16 cellular contexts compared by ENCODE assay signal in the genomic region with DNA sequence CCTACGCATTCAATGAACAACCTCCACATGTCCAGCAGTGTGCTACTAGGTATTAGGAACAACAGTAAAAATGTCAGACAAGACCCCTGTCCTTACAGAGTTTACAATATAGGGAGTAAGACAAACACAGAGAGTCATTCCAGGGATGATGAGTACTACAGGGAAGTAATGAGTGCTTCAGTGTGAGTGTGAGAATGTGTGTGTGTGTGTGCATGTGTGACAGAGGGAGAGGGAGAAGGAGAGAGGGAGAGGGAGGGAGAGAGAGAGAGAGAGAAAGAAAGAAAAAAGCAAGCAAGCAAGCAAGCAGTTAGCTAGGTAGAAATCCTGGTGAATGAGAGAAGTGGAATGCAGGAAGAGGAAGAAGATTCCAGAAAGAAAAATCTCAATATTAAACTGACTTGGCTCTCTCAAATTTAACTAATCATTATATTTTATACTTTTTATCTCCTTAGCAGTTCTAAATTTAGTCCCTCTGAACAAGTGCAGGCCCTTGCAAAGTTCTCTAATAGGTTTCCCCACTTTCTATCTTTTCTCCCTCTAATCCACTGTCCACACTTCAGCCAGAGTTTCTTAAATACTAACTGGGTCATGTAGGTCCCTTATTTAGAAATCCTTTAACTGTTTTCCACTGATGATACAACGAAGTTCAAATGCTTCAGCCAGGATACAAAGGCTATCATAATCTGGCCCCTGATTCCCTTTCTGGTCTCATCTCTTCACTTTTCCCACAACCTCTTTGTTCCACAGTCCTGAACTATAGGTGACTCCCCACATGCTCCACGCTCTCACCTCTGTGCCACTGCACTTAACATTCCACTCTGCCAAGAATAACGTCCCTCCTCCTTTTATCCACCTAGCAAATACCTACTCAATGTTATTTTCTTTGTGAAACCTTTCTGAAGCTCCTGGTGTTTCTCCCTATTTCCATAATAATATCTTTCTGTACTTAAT. TPM values are rescaled to one million over a fixed set of nuclear protein-coding genes. Genes with fewer than 3 reads are reported as not detected.
DNase-seq lines count a peak whose midpoint lies in the region; ATAC-seq, FAIRE-seq and TF ChIP-seq lines count a peak whose summit lies in the region.
"Had no signal": no experiment of that assay in that cellular context is flagged by ENCODE, and none has a peak within 500 bp of the region (broad histone marks: within the 10 kb centered on the region; RNA-seq: fewer than 3 reads in every experiment).

No MANE protein-coding gene starts in this region.

- in situ Hi-C loops in astrocyte of the spinal cord (cut with HindIII; ENCODE audit: low sequenced_read_pairs): no loop called here
- in situ Hi-C loops in KBM-7 (cut with MboI; ENCODE audit: low pct_unique_long_range_greater_than_20kb, low sequenced_read_pairs): no loop called here

- TF ChIP-seq CTCF in HCT116 (IDR thresholded peaks at IDR 0.05 in 2 of 3, conservative IDR thresholded peaks at IDR 0.05 in 1 of 3; ENCODE audit: borderline replicate concordance in 1 of 3, insufficient read depth in 1 of 3, low read depth in 2 of 3, low read length in 2 of 3) (no peak), astrocyte of the spinal cord (IDR thresholded peaks at IDR 0.05; ENCODE audit: low read depth, low read length) (no peak), left ventricle myocardium inferior (IDR thresholded peaks at IDR 0.05; ENCODE audit: borderline replicate concordance) (no peak)

- H3K4me2 ChIP-seq in HCT116 (ENCODE audit: low read length): peak overlapping the region; percentile 83

- H3K9me2 ChIP-seq in HCT116 (ENCODE audit: insufficient read depth): no peaks in the 10 kb centered on the region

- intact Hi-C loops in HCT116 (cut with micrococcal nuclease) (no loop called here), left ventricle myocardium inferior (cut with micrococcal nuclease) (no loop called here), sciatic nerve (cut with DNase I) (no loop called here)

- peaks cover 98 to 100% of the 10 kb centered on the region in 2 experiments for H3K4me1 ChIP-seq in HCT116 (ENCODE audit: control insufficient read depth in 1 of 2, insufficient read depth in 2 of 2, low read length in 2 of 2)
- H3K4me1 ChIP-seq in left ventricle myocardium inferior: peaks cover 98% of the 10 kb centered on the region

- H3K36me3 ChIP-seq in HCT116 (ENCODE audit: control insufficient read depth in 1 of 2, insufficient read depth in 2 of 2, low read length in 2 of 2): peaks cover 13 to 63% of the 10 kb centered on the region in 2 experiments; a peak in 3 of 4 replicates
- no peaks in the 10 kb centered on the region for H3K36me3 ChIP-seq in left ventricle myocardium inferior
- H3K36me3 ChIP-seq: suprapubic skin had no signal

- H3K79me2 ChIP-seq in HCT116 (ENCODE audit: insufficient read depth, low read length): peaks cover 100% of the 10 kb centered on the region

- no peaks in the 10 kb centered on the region for H3K9me3 ChIP-seq in HCT116 (ENCODE audit: control insufficient read depth in 1 of 2, insufficient read depth in 1 of 2, low read depth in 1 of 2, low read length in 2 of 2)
- H3K9me3 ChIP-seq in left ventricle myocardium inferior (replicated peaks): no peaks in the 10 kb centered on the region
- H3K9me3 ChIP-seq: suprapubic skin had no signal

- H2AFZ ChIP-seq in HCT116 (ENCODE audit: low read depth, low read length, poor library complexity, severe bottlenecking): no peak overlapping the region

- CTCF ChIA-PET in HCT116 (lab: Charles Lee): interaction anchor here (0.6 kb wide), 1 partner anchor 61 kb away, joined by 3 read pairs; no protein-coding TSS in a partner anchor

- H4K20me1 ChIP-seq in HCT116 (ENCODE audit: insufficient read depth): peaks cover 82% of the 10 kb centered on the region

- BruUV-seq in HCT116 (replicated peaks; lab: Mats Ljungman, UMichigan): no TSS peak

- H3K4me3 ChIP-seq in HCT116 (replicated peaks in 1 of 2; ENCODE audit: low read depth in 1 of 2, low read length in 2 of 2) (no peak overlapping the region; a peak in 1 of 4 replicates), astrocyte of the spinal cord (ENCODE audit: low read depth, low read length) (peak overlapping the region; percentile 89), left ventricle myocardium inferior (no peak overlapping the region)
- H3K4me3 ChIP-seq: suprapubic skin had no signal

- TF ChIP-seq POLR2A in HCT116 (IDR thresholded peaks at IDR 0.05; ENCODE audit: borderline replicate concordance, extremely low read depth, insufficient read depth, insufficient read length) (no peak), H54 (IDR thresholded peaks at IDR 0.05; ENCODE audit: low read depth, low read length) (no peak)

- no peak for FAIRE-seq in H54 (lab: Jason Lieb, UNC)

- peak; percentile 29 for ATAC-seq in HCT116
- peak; percentile 47 for ATAC-seq in sciatic nerve

- no peak for DNase-seq in HCT116 (ENCODE audit: low read depth, low spot score)
- DNase-seq in astrocyte of the spinal cord (ENCODE audit: low read depth, low spot score): peak; percentile 20
- no peak for DNase-seq in left ventricle myocardium inferior
- no peak for DNase-seq in sciatic nerve (ENCODE audit: low spot score)
- no peak for DNase-seq in KBM-7
- no peak for DNase-seq in H54 (ENCODE audit: insufficient read length, low spot score)
- no peak for DNase-seq in MV-4-11 (lab: John Stamatoyannopoulos, UW)
- DNase-seq: activated CD4-positive, alpha-beta T cell treated with anti-CD3 and anti-CD28 coated beads for 4 hours; activated CD8-positive, alpha-beta memory T cell treated with anti-CD3 and anti-CD28 coated beads, Interleukin-2, amount 50 U/mL, for 4 hours; activated gamma-delta T cell; H7; NCI-H1930; nephron progenitor cell; stimulated activated CD4-positive, alpha-beta T cell treated with anti-CD3 and anti-CD28 coated beads, Interleukin-4, amount 100 ng/mL, for 24 hours; stimulated activated CD8-positive, alpha-beta memory T cell treated with anti-CD3 and anti-CD28 coated beads, Interleukin-4, amount 100 ng/mL, for 48 hours had no signal

- POLR2A ChIA-PET in HCT116 (lab: Charles Lee): interaction anchor here (0.9 to 2.8 kb wide), 4 partner anchors 10 to 90 kb away, joined by 3 to 13 read pairs (median 7); partner anchors contain the start of gene DCBLD2

- RAD21 ChIA-PET in HCT116 (lab: Charles Lee; ENCODE audit: low non-redundant PET in 1 of 2, low total read pairs in 2 of 2, uncharacterized antibody in 2 of 2, unreplicated experiment in 2 of 2): no interaction called here

- H3K9ac ChIP-seq in HCT116 (ENCODE audit: low read length): peak overlapping the region; percentile 93

- H3K27me3 ChIP-seq in HCT116 (ENCODE audit: insufficient read depth, low read length): no peaks in the 10 kb centered on the region
- H3K27me3 ChIP-seq in left ventricle myocardium inferior (ENCODE audit: low read depth): no peaks in the 10 kb centered on the region
- H3K27me3 ChIP-seq: suprapubic skin had no signal

- peak overlapping the region; percentile 99 for H3K27ac ChIP-seq in HCT116 (ENCODE audit: low read depth, low read length)
- peak overlapping the region; percentile 49 for H3K27ac ChIP-seq in left ventricle myocardium inferior (replicated peaks)
- H3K27ac ChIP-seq: suprapubic skin had no signal

- no peak for TF ChIP-seq RAD21 in HCT116 (IDR thresholded peaks at IDR 0.05; ENCODE audit: low read depth)

TF ChIP-seq in HCT116, 20 proteins besides CTCF, POLR2A, EP300 and RAD21 (continues in another document):
- TF ChIP-seq EGR1 (IDR thresholded peaks at IDR 0.05; ENCODE audit: low read depth) (no peak), EZH2 (IDR thresholded peaks at IDR 0.05) (no peak), JUND (IDR thresholded peaks at IDR 0.05) (0 out of 2 replicates have a peak, but pooled peaks have one; percentile 22), ZBTB33 (IDR thresholded peaks at IDR 0.05; ENCODE audit: extremely low read depth, insufficient replicate concordance, low read length) (no peak), POLR2AphosphoS5 (IDR thresholded peaks at IDR 0.05; ENCODE audit: low read depth, low read length) (peak; percentile 73), SIN3A (IDR thresholded peaks at IDR 0.05; ENCODE audit: low read depth) (no peak), ATF3 (IDR thresholded peaks at IDR 0.05) (no peak), FOSL1 (IDR thresholded peaks at IDR 0.05; ENCODE audit: low read depth) (no peak), CBX3 (IDR thresholded peaks at IDR 0.05; ENCODE audit: low read depth) (no peak), TCF7L2 (IDR thresholded peaks at IDR 0.05; ENCODE audit: borderline replicate concordance, extremely low read depth, insufficient read depth, insufficient read length) (no peak), EZH2phosphoT487 (IDR thresholded peaks at IDR 0.05; ENCODE audit: borderline replicate concordance) (no peak), MAX (IDR thresholded peaks at IDR 0.05) (0 out of 2 replicates have a peak, but pooled peaks have one; percentile 9), ZNF274 (IDR thresholded peaks at IDR 0.05; ENCODE audit: low read depth, low read length) (no peak), ZFX (IDR thresholded peaks at IDR 0.05) (no peak), SP1 (IDR thresholded peaks at IDR 0.05; ENCODE audit: low read depth) (no peak)

RNA-seq across cellular contexts. Expression of gene DCBLD2, which starts 10.3 kb away (rescaled TPM):
- total RNA-seq in HCT116 (2021; ENCODE audit: unreplicated experiment): 532 TPM
- polyA plus RNA-seq in HCT116 (2012): 106 and 160 TPM in 2 replicates
- total RNA-seq in left ventricle myocardium inferior: 33.7 TPM
- total RNA-seq in sciatic nerve: 41.8 TPM

Comparison
In these comparisons a context has a peak if more than half of its experiments do, and no peak if none do; other contexts are left out.
1. RNA of gene DCBLD2, which starts 10.3 kb away (total RNA-seq): 532 TPM in HCT116 (single experiment); 41.8 TPM in sciatic nerve (single experiment) and 33.7 TPM in left ventricle myocardium inferior (single experiment); every median in the first group is over 10 times any median in the second.